In genomic region chr7:107049971-107050532, GRCh38 we compare ENCODE assay signal across 3 cellular contexts.
TF ChIP-seq lines count a peak whose summit lies in the region.

No MANE protein-coding gene starts in this region.

TF ChIP-seq in HEK293, 187 proteins besides CTCF, POLR2A, EP300 and RAD21 (continued from another document):
- TF ChIP-seq, protein P1, sequence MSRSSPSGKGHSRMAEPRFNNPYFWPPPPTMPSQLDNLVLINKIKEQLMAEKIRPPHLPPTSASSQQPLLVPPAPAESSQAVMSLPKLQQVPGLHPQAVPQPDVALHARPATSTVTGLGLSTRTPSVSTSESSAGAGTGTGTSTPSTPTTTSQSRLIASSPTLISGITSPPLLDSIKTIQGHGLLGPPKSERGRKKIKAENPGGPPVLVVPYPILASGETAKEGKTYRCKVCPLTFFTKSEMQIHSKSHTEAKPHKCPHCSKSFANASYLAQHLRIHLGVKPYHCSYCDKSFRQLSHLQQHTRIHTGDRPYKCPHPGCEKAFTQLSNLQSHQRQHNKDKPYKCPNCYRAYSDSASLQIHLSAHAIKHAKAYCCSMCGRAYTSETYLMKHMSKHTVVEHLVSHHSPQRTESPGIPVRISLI (tag by site-specific recombination; IDR thresholded peaks at IDR 0.05) = peak; percentile 75; the same call in 1 of the 2 replicates
- TF ChIP-seq PRDM1 (tag by site-specific recombination; IDR thresholded peaks at IDR 0.05) (peak; percentile 55), TCF7L2 (IDR thresholded peaks at IDR 0.05; ENCODE audit: borderline replicate concordance, low read depth, low read length) (no peak), ZBTB17 (tag by site-specific recombination; IDR thresholded peaks at IDR 0.05) (peak; percentile 44; the same call in 1 of the 2 replicates)

TF ChIP-seq in K562, 482 proteins besides CTCF, POLR2A, EP300 and RAD21 (continued from another document):
- TF ChIP-seq UBTF (IDR thresholded peaks at IDR 0.05; ENCODE audit: borderline replicate concordance in 1 of 2, low read depth in 2 of 2, low read length in 2 of 2) (no peak), SMARCA4 (IDR thresholded peaks at IDR 0.05) (peak; percentile 27; the same call in 1 of the 2 replicates), ZBTB40 (IDR thresholded peaks at IDR 0.05) (peak; percentile 49; the same call in 1 of the 2 replicates), ZBTB40 (CRISPR knock-in tag; IDR thresholded peaks at IDR 0.05) (no peak), SMARCC2 (IDR thresholded peaks at IDR 0.05; ENCODE audit: low read depth) (0 out of 2 replicates have a peak, but pooled peaks have one; percentile 20), ZNF384 (IDR thresholded peaks at IDR 0.05; ENCODE audit: low read depth, low read length) (peak; percentile 59)

TF ChIP-seq in neural cell, 6 proteins besides CTCF, POLR2A, EP300 and RAD21 (continued from another document):
- TF ChIP-seq, protein P2, sequence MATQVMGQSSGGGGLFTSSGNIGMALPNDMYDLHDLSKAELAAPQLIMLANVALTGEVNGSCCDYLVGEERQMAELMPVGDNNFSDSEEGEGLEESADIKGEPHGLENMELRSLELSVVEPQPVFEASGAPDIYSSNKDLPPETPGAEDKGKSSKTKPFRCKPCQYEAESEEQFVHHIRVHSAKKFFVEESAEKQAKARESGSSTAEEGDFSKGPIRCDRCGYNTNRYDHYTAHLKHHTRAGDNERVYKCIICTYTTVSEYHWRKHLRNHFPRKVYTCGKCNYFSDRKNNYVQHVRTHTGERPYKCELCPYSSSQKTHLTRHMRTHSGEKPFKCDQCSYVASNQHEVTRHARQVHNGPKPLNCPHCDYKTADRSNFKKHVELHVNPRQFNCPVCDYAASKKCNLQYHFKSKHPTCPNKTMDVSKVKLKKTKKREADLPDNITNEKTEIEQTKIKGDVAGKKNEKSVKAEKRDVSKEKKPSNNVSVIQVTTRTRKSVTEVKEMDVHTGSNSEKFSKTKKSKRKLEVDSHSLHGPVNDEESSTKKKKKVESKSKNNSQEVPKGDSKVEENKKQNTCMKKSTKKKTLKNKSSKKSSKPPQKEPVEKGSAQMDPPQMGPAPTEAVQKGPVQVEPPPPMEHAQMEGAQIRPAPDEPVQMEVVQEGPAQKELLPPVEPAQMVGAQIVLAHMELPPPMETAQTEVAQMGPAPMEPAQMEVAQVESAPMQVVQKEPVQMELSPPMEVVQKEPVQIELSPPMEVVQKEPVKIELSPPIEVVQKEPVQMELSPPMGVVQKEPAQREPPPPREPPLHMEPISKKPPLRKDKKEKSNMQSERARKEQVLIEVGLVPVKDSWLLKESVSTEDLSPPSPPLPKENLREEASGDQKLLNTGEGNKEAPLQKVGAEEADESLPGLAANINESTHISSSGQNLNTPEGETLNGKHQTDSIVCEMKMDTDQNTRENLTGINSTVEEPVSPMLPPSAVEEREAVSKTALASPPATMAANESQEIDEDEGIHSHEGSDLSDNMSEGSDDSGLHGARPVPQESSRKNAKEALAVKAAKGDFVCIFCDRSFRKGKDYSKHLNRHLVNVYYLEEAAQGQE (IDR thresholded peaks at IDR 0.05; ENCODE audit: borderline replicate concordance) = no peak
- TF ChIP-seq POLR2AphosphoS5 (IDR thresholded peaks at IDR 0.05) = no peak
